ENCODE assay signal across 1 cellular context in genomic region chr12:12616512-12617275, GRCh38.
TF ChIP-seq lines count a peak whose summit lies in the region.

No MANE protein-coding gene starts in this region.

TF ChIP-seq in IMR-90, 13 proteins besides CTCF, POLR2A, EP300 and RAD21 (continued from another document):
- no peak for TF ChIP-seq USF2 (IDR thresholded peaks at IDR 0.05; ENCODE audit: low read depth, low read length)
- TF ChIP-seq MXI1 (IDR thresholded peaks at IDR 0.05; ENCODE audit: borderline replicate concordance, low read depth, low read length): no peak
- no peak for TF ChIP-seq CEBPB (IDR thresholded peaks at IDR 0.05; ENCODE audit: low read depth, low read length)
- no peak for TF ChIP-seq NFE2L2 (IDR thresholded peaks at IDR 0.05; ENCODE audit: low read depth, low read length)
